1 cellular context compared by ENCODE assay signal in the genomic region with DNA sequence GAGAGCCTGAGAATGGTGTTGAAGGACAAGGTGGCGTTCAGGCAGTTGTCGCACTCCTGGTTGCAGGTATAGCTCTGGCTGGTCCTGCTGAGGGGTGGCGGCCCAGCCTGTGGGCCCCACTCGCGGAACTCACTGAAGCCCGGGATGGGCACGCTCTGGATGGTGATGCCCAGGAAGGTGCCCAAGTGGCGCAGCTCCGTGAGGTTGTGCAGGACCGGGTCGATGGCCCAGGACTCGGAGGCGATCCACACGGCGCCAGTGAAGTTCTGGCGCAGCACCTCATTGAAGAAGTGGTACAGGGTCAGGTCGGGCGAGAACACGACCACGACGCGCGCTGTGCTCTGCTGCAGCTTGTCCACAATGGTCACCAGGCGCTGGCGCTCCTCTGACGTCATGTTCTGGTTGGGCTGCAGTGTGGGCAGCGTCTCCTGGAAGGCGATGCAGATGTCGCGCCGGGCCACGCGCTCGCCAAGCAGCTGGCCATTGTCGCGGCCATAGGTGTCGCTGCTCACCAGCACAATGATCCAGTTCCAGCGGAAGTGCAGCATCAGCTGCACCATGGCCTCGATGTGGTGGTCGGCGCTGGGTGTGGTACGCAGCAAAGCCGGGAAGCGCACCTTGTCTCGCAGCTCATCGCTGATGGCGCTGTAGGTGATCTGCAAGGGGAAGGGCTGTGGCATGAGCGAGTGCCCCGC.
A peak's percentile ranks its signal among the peaks of the same experiment; 100 is the strongest.
TF ChIP-seq lines count a peak whose summit lies in the region.

No MANE protein-coding gene starts in this region.

TF ChIP-seq in K562, 482 proteins besides CTCF, POLR2A, EP300 and RAD21 (continued from another document and continues in another):
- no peak for TF ChIP-seq SMARCB1 (IDR thresholded peaks at IDR 0.05; ENCODE audit: insufficient read length, low read depth)
- no peak for TF ChIP-seq MCM5 (IDR thresholded peaks at IDR 0.05; ENCODE audit: low read depth)
- TF ChIP-seq, protein P1, sequence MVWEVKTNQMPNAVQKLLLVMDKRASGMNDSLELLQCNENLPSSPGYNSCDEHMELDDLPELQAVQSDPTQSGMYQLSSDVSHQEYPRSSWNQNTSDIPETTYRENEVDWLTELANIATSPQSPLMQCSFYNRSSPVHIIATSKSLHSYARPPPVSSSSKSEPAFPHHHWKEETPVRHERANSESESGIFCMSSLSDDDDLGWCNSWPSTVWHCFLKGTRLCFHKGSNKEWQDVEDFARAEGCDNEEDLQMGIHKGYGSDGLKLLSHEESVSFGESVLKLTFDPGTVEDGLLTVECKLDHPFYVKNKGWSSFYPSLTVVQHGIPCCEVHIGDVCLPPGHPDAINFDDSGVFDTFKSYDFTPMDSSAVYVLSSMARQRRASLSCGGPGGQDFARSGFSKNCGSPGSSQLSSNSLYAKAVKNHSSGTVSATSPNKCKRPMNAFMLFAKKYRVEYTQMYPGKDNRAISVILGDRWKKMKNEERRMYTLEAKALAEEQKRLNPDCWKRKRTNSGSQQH (CRISPR knock-in tag; IDR thresholded peaks at IDR 0.05), result no peak
- no peak for TF ChIP-seq ZNF445 (CRISPR knock-in tag; IDR thresholded peaks at IDR 0.05; ENCODE audit: low read depth)
- no peak for TF ChIP-seq HMG20B (CRISPR knock-in tag; IDR thresholded peaks at IDR 0.05)
- TF ChIP-seq ZNF384 (IDR thresholded peaks at IDR 0.05; ENCODE audit: low read depth, low read length), result no peak
- TF ChIP-seq HMGN3 (IDR thresholded peaks at IDR 0.05; ENCODE audit: borderline replicate concordance, extremely low read depth, insufficient read length, low read depth, low read length), result peak; percentile 30
- no peak for TF ChIP-seq THAP7 (CRISPR knock-in tag; IDR thresholded peaks at IDR 0.05)
- TF ChIP-seq RB1 (IDR thresholded peaks at IDR 0.05; ENCODE audit: low read depth), result peak; percentile 39; the same call in 1 of the 2 replicates
- TF ChIP-seq, protein P2, sequence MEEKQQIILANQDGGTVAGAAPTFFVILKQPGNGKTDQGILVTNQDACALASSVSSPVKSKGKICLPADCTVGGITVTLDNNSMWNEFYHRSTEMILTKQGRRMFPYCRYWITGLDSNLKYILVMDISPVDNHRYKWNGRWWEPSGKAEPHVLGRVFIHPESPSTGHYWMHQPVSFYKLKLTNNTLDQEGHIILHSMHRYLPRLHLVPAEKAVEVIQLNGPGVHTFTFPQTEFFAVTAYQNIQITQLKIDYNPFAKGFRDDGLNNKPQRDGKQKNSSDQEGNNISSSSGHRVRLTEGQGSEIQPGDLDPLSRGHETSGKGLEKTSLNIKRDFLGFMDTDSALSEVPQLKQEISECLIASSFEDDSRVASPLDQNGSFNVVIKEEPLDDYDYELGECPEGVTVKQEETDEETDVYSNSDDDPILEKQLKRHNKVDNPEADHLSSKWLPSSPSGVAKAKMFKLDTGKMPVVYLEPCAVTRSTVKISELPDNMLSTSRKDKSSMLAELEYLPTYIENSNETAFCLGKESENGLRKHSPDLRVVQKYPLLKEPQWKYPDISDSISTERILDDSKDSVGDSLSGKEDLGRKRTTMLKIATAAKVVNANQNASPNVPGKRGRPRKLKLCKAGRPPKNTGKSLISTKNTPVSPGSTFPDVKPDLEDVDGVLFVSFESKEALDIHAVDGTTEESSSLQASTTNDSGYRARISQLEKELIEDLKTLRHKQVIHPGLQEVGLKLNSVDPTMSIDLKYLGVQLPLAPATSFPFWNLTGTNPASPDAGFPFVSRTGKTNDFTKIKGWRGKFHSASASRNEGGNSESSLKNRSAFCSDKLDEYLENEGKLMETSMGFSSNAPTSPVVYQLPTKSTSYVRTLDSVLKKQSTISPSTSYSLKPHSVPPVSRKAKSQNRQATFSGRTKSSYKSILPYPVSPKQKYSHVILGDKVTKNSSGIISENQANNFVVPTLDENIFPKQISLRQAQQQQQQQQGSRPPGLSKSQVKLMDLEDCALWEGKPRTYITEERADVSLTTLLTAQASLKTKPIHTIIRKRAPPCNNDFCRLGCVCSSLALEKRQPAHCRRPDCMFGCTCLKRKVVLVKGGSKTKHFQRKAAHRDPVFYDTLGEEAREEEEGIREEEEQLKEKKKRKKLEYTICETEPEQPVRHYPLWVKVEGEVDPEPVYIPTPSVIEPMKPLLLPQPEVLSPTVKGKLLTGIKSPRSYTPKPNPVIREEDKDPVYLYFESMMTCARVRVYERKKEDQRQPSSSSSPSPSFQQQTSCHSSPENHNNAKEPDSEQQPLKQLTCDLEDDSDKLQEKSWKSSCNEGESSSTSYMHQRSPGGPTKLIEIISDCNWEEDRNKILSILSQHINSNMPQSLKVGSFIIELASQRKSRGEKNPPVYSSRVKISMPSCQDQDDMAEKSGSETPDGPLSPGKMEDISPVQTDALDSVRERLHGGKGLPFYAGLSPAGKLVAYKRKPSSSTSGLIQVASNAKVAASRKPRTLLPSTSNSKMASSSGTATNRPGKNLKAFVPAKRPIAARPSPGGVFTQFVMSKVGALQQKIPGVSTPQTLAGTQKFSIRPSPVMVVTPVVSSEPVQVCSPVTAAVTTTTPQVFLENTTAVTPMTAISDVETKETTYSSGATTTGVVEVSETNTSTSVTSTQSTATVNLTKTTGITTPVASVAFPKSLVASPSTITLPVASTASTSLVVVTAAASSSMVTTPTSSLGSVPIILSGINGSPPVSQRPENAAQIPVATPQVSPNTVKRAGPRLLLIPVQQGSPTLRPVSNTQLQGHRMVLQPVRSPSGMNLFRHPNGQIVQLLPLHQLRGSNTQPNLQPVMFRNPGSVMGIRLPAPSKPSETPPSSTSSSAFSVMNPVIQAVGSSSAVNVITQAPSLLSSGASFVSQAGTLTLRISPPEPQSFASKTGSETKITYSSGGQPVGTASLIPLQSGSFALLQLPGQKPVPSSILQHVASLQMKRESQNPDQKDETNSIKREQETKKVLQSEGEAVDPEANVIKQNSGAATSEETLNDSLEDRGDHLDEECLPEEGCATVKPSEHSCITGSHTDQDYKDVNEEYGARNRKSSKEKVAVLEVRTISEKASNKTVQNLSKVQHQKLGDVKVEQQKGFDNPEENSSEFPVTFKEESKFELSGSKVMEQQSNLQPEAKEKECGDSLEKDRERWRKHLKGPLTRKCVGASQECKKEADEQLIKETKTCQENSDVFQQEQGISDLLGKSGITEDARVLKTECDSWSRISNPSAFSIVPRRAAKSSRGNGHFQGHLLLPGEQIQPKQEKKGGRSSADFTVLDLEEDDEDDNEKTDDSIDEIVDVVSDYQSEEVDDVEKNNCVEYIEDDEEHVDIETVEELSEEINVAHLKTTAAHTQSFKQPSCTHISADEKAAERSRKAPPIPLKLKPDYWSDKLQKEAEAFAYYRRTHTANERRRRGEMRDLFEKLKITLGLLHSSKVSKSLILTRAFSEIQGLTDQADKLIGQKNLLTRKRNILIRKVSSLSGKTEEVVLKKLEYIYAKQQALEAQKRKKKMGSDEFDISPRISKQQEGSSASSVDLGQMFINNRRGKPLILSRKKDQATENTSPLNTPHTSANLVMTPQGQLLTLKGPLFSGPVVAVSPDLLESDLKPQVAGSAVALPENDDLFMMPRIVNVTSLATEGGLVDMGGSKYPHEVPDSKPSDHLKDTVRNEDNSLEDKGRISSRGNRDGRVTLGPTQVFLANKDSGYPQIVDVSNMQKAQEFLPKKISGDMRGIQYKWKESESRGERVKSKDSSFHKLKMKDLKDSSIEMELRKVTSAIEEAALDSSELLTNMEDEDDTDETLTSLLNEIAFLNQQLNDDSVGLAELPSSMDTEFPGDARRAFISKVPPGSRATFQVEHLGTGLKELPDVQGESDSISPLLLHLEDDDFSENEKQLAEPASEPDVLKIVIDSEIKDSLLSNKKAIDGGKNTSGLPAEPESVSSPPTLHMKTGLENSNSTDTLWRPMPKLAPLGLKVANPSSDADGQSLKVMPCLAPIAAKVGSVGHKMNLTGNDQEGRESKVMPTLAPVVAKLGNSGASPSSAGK (IDR thresholded peaks at IDR 0.05), result peak; percentile 44
- no peak for TF ChIP-seq DNMT1 (IDR thresholded peaks at IDR 0.05)
- no peak for TF ChIP-seq SAFB (IDR thresholded peaks at IDR 0.05; ENCODE audit: borderline replicate concordance, low read depth, low read length)
- TF ChIP-seq ZBTB49 (CRISPR knock-in tag; IDR thresholded peaks at IDR 0.05; ENCODE audit: borderline replicate concordance), result no peak
- TF ChIP-seq CBX2 (IDR thresholded peaks at IDR 0.05; ENCODE audit: insufficient read depth, low read length, poor library complexity, severe bottlenecking), result no peak
- TF ChIP-seq STAG1 (CRISPR knock-in tag; IDR thresholded peaks at IDR 0.05; ENCODE audit: borderline replicate concordance), result peak; percentile 67
- TF ChIP-seq TBL1XR1 (IDR thresholded peaks at IDR 0.05; ENCODE audit: low read length in 2 of 2), result no peak
- no peak for TF ChIP-seq RUNX1 (IDR thresholded peaks at IDR 0.05; ENCODE audit: low read depth)
- no peak for TF ChIP-seq CSDE1 (IDR thresholded peaks at IDR 0.05)
- TF ChIP-seq, protein P3, sequence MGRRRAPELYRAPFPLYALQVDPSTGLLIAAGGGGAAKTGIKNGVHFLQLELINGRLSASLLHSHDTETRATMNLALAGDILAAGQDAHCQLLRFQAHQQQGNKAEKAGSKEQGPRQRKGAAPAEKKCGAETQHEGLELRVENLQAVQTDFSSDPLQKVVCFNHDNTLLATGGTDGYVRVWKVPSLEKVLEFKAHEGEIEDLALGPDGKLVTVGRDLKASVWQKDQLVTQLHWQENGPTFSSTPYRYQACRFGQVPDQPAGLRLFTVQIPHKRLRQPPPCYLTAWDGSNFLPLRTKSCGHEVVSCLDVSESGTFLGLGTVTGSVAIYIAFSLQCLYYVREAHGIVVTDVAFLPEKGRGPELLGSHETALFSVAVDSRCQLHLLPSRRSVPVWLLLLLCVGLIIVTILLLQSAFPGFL (CRISPR knock-in tag; IDR thresholded peaks at IDR 0.05), result no peak
- TF ChIP-seq ZZZ3 (IDR thresholded peaks at IDR 0.05), result no peak
- TF ChIP-seq RBM14 (IDR thresholded peaks at IDR 0.05; ENCODE audit: borderline replicate concordance, insufficient read depth, low read depth, low read length), result no peak
- no peak for TF ChIP-seq SLC30A9 (CRISPR knock-in tag; IDR thresholded peaks at IDR 0.05)
- no peak for TF ChIP-seq ZNF586 (CRISPR knock-in tag; conservative IDR thresholded peaks at IDR 0.05)
- TF ChIP-seq, protein P4, sequence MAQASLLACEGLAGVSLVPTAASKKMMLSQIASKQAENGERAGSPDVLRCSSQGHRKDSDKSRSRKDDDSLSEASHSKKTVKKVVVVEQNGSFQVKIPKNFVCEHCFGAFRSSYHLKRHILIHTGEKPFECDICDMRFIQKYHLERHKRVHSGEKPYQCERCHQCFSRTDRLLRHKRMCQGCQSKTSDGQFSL (CRISPR knock-in tag; IDR thresholded peaks at IDR 0.05), result peak; percentile 28; the same call in 1 of the 2 replicates
- TF ChIP-seq, protein P4 (tag; IDR thresholded peaks at IDR 0.05), result no peak
- TF ChIP-seq RCOR1 (IDR thresholded peaks at IDR 0.05; ENCODE audit: borderline replicate concordance in 1 of 2, low read depth in 2 of 2, low read length in 2 of 2), result 0 out of 4 replicates have a peak, but pooled peaks of 1 of the 2 experiments have one; percentile 3
- no peak for TF ChIP-seq STAT5A (IDR thresholded peaks at IDR 0.05; ENCODE audit: borderline replicate concordance, low read length)
- TF ChIP-seq ZNF354B (CRISPR knock-in tag; IDR thresholded peaks at IDR 0.05), result no peak
- no peak for TF ChIP-seq ZNF134 (CRISPR knock-in tag; conservative IDR thresholded peaks at IDR 0.05)
- TF ChIP-seq, protein P5, sequence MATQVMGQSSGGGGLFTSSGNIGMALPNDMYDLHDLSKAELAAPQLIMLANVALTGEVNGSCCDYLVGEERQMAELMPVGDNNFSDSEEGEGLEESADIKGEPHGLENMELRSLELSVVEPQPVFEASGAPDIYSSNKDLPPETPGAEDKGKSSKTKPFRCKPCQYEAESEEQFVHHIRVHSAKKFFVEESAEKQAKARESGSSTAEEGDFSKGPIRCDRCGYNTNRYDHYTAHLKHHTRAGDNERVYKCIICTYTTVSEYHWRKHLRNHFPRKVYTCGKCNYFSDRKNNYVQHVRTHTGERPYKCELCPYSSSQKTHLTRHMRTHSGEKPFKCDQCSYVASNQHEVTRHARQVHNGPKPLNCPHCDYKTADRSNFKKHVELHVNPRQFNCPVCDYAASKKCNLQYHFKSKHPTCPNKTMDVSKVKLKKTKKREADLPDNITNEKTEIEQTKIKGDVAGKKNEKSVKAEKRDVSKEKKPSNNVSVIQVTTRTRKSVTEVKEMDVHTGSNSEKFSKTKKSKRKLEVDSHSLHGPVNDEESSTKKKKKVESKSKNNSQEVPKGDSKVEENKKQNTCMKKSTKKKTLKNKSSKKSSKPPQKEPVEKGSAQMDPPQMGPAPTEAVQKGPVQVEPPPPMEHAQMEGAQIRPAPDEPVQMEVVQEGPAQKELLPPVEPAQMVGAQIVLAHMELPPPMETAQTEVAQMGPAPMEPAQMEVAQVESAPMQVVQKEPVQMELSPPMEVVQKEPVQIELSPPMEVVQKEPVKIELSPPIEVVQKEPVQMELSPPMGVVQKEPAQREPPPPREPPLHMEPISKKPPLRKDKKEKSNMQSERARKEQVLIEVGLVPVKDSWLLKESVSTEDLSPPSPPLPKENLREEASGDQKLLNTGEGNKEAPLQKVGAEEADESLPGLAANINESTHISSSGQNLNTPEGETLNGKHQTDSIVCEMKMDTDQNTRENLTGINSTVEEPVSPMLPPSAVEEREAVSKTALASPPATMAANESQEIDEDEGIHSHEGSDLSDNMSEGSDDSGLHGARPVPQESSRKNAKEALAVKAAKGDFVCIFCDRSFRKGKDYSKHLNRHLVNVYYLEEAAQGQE (CRISPR knock-in tag; IDR thresholded peaks at IDR 0.05; ENCODE audit: low read depth), result no peak
- no peak for TF ChIP-seq NFATC3 (IDR thresholded peaks at IDR 0.05)
- no peak for TF ChIP-seq ZSCAN29 (IDR thresholded peaks at IDR 0.05)
- TF ChIP-seq GABPB2 (CRISPR knock-in tag; conservative IDR thresholded peaks at IDR 0.05), result no peak
- no peak for TF ChIP-seq NR2F6 (CRISPR knock-in tag; IDR thresholded peaks at IDR 0.05)
